ENCODE assay signal across 8 cellular contexts in the genomic region with DNA sequence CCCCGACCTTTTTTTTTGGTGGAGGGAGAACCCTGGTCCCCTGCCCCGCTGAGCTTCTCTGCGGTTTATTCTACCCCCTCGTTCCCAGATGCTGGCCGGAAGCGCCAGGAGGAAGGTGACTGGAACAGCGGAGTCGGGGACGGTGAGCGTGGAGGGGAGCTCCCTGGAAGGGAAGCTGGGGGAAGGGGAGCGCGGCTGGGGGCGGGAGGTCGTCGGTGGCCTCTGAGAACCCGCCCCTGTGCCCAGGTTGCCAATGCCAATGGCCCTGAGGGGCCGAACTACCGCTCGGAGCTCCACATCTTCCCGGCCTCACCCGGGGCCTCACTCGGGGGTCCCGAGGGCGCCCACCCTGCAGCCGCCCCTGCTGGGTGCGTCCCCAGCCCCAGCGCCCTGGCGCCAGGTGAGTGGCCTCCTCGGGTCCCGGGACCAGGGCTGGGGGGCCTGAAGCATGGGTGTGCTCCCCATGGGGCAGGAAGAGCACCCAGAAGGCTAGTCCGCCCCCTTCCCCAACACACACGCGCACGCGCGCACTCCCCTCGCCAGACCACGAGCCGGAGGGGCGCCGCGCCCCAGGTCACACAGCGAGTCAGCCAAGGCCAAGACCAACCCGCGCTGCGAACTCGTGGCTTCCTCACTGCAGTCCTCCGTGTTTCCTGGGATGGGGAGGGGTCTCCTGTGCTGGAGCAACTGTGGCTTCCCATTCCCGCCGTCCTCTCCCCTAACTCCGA. TPM values are rescaled to one million over a fixed set of nuclear protein-coding genes. Genes with fewer than 3 reads are reported as not detected.
DNase-seq lines count a peak whose midpoint lies in the region; ATAC-seq, FAIRE-seq and TF ChIP-seq lines count a peak whose summit lies in the region.

No MANE protein-coding gene starts in this region.

- H2AK5ac ChIP-seq in H1 (ENCODE audit: low read depth, low read length) = no peak overlapping the region

- H3K4me1 ChIP-seq in HUES64 (ENCODE audit: insufficient read depth, low read length) (peaks cover 28% of the 10 kb centered on the region), H1 (replicated peaks in 1 of 4; ENCODE audit: control insufficient read depth in 3 of 4, insufficient read depth in 4 of 4, low read length in 3 of 4) (peaks cover 5 to 23% (median 14%) of the 10 kb centered on the region in 4 experiments)

- peaks cover 0 to 9% of the 10 kb centered on the region in 2 experiments; a peak in 2 of 4 replicates for H3K79me2 ChIP-seq in H1 (ENCODE audit: control insufficient read depth in 1 of 2, insufficient read depth in 2 of 2, low read length in 2 of 2)

- H2BK12ac ChIP-seq in H1 (ENCODE audit: low read depth, low read length) = peak overlapping the region; percentile 70

- peak overlapping the region; percentile 59 for H4K91ac ChIP-seq in H1 (replicated peaks; ENCODE audit: insufficient read length, low read length)

- H2BK5ac ChIP-seq in H1 (ENCODE audit: low read depth, low read length) = peak overlapping the region; percentile 92

- TF ChIP-seq CTCF in CD14-positive monocyte (IDR thresholded peaks at IDR 0.05) = no peak
- TF ChIP-seq CTCF in H1 (IDR thresholded peaks at IDR 0.05; ENCODE audit: control extremely low read depth in 1 of 3, insufficient read depth in 1 of 3, low read depth in 1 of 3, low read length in 3 of 3) = no peak

- H3K4me3 Mint-ChIP-seq in CD14-positive monocyte = peak overlapping the region; percentile 84 to 92
- peak overlapping the region; percentile 51 for H3K4me3 Mint-ChIP-seq in natural killer cell treated with Interleukin-12 subunit alpha and Interleukin-12 subunit beta and Interleukin-15 and Interleukin-18, amount 100 ng/mL, for 72 hours

- peak overlapping the region; percentile 91 for H3K9ac ChIP-seq in HUES64 (ENCODE audit: low read depth, low read length)
- H3K9ac ChIP-seq in H1 (replicated peaks in 1 of 4; ENCODE audit: extremely low read depth in 1 of 4, low read depth in 3 of 4, low read length in 3 of 4) = peak overlapping the region; percentile 55 to 88 (median 86)

- H3K4me2 ChIP-seq in H1 (ENCODE audit: insufficient read depth in 1 of 2, low read depth in 2 of 2, low read length in 2 of 2) = peak overlapping the region; percentile 73 to 94

- H3K4me1 Mint-ChIP-seq in CD14-positive monocyte = peaks cover 44% of the 10 kb centered on the region
- no peaks in the 10 kb centered on the region for H3K4me1 Mint-ChIP-seq in natural killer cell treated with Interleukin-12 subunit alpha and Interleukin-12 subunit beta and Interleukin-15 and Interleukin-18, amount 100 ng/mL, for 72 hours (ENCODE audit: low read depth in 2 of 2)

- peaks cover 0 to 6% of the 10 kb centered on the region in 2 donors for H3K36me3 Mint-ChIP-seq in CD14-positive monocyte
- no peaks in the 10 kb centered on the region for H3K36me3 Mint-ChIP-seq in natural killer cell treated with Interleukin-12 subunit alpha and Interleukin-12 subunit beta and Interleukin-15 and Interleukin-18, amount 100 ng/mL, for 72 hours

- peak overlapping the region; percentile 87 for H4K8ac ChIP-seq in H1 (ENCODE audit: extremely low read depth, insufficient read depth, low read length)

- TF ChIP-seq EP300 in H1 (IDR thresholded peaks at IDR 0.05; ENCODE audit: borderline replicate concordance in 1 of 2, low read depth in 2 of 2, low read length in 2 of 2) = peak in 1 of 2 experiments; percentile 74; a peak in 1 of 3 replicates

- peak overlapping the region; percentile 68 for H2AFZ ChIP-seq in H1 (ENCODE audit: low read length)

- peaks cover 0 to 3% (median 0%) of the 10 kb centered on the region in 7 donors for H3K9me3 Mint-ChIP-seq in CD14-positive monocyte
- H3K9me3 Mint-ChIP-seq in natural killer cell treated with Interleukin-12 subunit alpha and Interleukin-12 subunit beta and Interleukin-15 and Interleukin-18, amount 100 ng/mL, for 72 hours = no peaks in the 10 kb centered on the region

- WGBS in HUES64 = under 1% methylated on average over 48 of the region's 51 CpGs
- 3% methylated on average over 34 of the region's 51 CpGs; no CpG with 5 or more reads in 1 of the 2 experiments for WGBS in H1 (ENCODE audit: extremely low coverage in 1 of 2, insufficient coverage in 1 of 2, insufficient read length in 1 of 2, insufficient replicate concordance in 2 of 2, low coverage in 1 of 2, low lambda C conversion rate in 2 of 2, missing lambda C conversion rate in 1 of 2), 2 experiments

- no peaks in the 10 kb centered on the region for H4K20me1 ChIP-seq in H1 (replicated peaks in 1 of 2; ENCODE audit: control insufficient read depth in 1 of 2, insufficient read depth in 2 of 2, low read length in 2 of 2)

- peak overlapping the region; percentile 77 for H4K5ac ChIP-seq in H1 (ENCODE audit: insufficient read length, low read depth, low read length)

- H3K9me3 ChIP-seq in HUES64 (ENCODE audit: insufficient read depth, low read depth, low read length) (no peaks in the 10 kb centered on the region), H1 (ENCODE audit: insufficient read depth in 2 of 2, low read depth in 1 of 2, low read length in 1 of 2) (no peaks in the 10 kb centered on the region)

- H3K23ac ChIP-seq in H1 (ENCODE audit: insufficient read length) = no peak overlapping the region

- no peak for TF ChIP-seq RAD21 in H1 (IDR thresholded peaks at IDR 0.05 in 1 of 2, conservative IDR thresholded peaks at IDR 0.05 in 1 of 2; ENCODE audit: low read depth in 2 of 2, low read length in 2 of 2)

- H3K4me3 ChIP-seq in HUES64 (ENCODE audit: low read length) (peak overlapping the region; percentile 91), H1 (ENCODE audit: extremely low read depth in 1 of 4, insufficient read depth in 2 of 4, low read depth in 3 of 4, low read length in 4 of 4) (peak overlapping the region; percentile 88 to 96 (median 93))

- peak overlapping the region; percentile 3 for H2BK120ac ChIP-seq in H1 (replicated peaks; ENCODE audit: low read depth, low read length)

- ATAC-seq in natural killer cell treated with Interleukin-12 subunit alpha and Interleukin-12 subunit beta and Interleukin-15 and Interleukin-18, amount 100 ng/mL, for 72 hours = peak; percentile 37 to 41
- no peak for ATAC-seq in GM21717 (IDR thresholded peaks at IDR 0.05; ENCODE audit: unreplicated experiment)
- ATAC-seq in GM18861 (IDR thresholded peaks at IDR 0.05; ENCODE audit: unreplicated experiment) = no peak

- H2BK15ac ChIP-seq in H1 (ENCODE audit: low read length) = peak overlapping the region; percentile 36; the same call in 1 of the 2 replicates

- H3K27me3 ChIP-seq in HUES64 (ENCODE audit: insufficient read depth, low read length) (peaks cover 13% of the 10 kb centered on the region; the same call in 1 of the 2 replicates), H1 (replicated peaks in 1 of 4; ENCODE audit: control insufficient read depth in 3 of 4, extremely low read depth in 1 of 4, insufficient read depth in 3 of 4, low read length in 3 of 4) (no peaks in the 10 kb centered on the region)

- H3K56ac ChIP-seq in H1 (replicated peaks; ENCODE audit: insufficient read length, low read depth, low read length) = peak overlapping the region; percentile 62

- POLR2A ChIA-PET in H1 (lab: Charles Lee; ENCODE audit: partially characterized antibody) = interaction anchor here (0.6 to 4.7 kb wide), 24 partner anchors 10 to 222 kb away, joined by 3 to 70 read pairs (median 4); a partner anchor contains a TSS

- peaks cover 14 to 22% (median 18%) of the 10 kb centered on the region in 3 donors for H3K27me3 Mint-ChIP-seq in CD14-positive monocyte (ENCODE audit: low read depth in 3 of 3)
- H3K27me3 Mint-ChIP-seq in natural killer cell treated with Interleukin-12 subunit alpha and Interleukin-12 subunit beta and Interleukin-15 and Interleukin-18, amount 100 ng/mL, for 72 hours = peaks cover 13 to 15% of the 10 kb centered on the region in 2 donors

- H2BK20ac ChIP-seq in H1 (ENCODE audit: low read length) = no peak overlapping the region

- H3K27ac ChIP-seq in HUES64 (ENCODE audit: low read depth, low read length) = peak overlapping the region; percentile 94
- H3K27ac ChIP-seq in H1 (ENCODE audit: low read depth, low read length) = peak overlapping the region; percentile 90

- CTCF ChIA-PET in H1 (lab: Charles Lee; ENCODE audit: partially characterized antibody) = interaction anchor here (0.8 to 2.5 kb wide), 9 partner anchors 11 to 222 kb away, joined by 3 to 18 read pairs (median 5); a partner anchor contains a TSS

- TF ChIP-seq POLR2A in H1 (IDR thresholded peaks at IDR 0.05; ENCODE audit: control extremely low read depth in 1 of 2, low read depth in 2 of 2, low read length in 2 of 2) = peak in 1 of 2 experiments; percentile 64; a peak in 1 of 3 replicates
- TF ChIP-seq POLR2A in H54 (IDR thresholded peaks at IDR 0.05; ENCODE audit: low read depth, low read length) = no peak

- no peak overlapping the region for H3K27ac Mint-ChIP-seq in CD14-positive monocyte
- H3K27ac Mint-ChIP-seq in natural killer cell treated with Interleukin-12 subunit alpha and Interleukin-12 subunit beta and Interleukin-15 and Interleukin-18, amount 100 ng/mL, for 72 hours = no peak overlapping the region

- no peaks in the 10 kb centered on the region for H3K79me1 ChIP-seq in H1 (ENCODE audit: low read depth, low read length)

- H3K36me3 ChIP-seq in HUES64 (ENCODE audit: insufficient read depth, low read length) (peaks cover 6% of the 10 kb centered on the region; the same call in 1 of the 2 replicates), H1 (ENCODE audit: control insufficient read depth in 2 of 4, insufficient read depth in 4 of 4, low read length in 3 of 4) (peaks cover 0 to 16% (median 0%) of the 10 kb centered on the region in 4 experiments; a peak in 2 of 8 replicates)

- intact Hi-C loops in CD14-positive monocyte (cut with micrococcal nuclease) = no loop called here

- no peak for FAIRE-seq in H1 (lab: Jason Lieb, UNC)
- FAIRE-seq in H54 (lab: Jason Lieb, UNC) = no peak

- DNase-seq in CD14-positive monocyte (ENCODE audit: low spot score) (no peak), H1 (ENCODE audit: low read depth in 1 of 2, low spot score in 2 of 2) (peak in 1 of 2 experiments; percentile 79), H54 (ENCODE audit: insufficient read length, low spot score) (no peak), NCI-H1694 (lab: John Stamatoyannopoulos, UW) (no peak)
- DNase-seq in natural killer cell treated with Interleukin-12 subunit alpha and Interleukin-12 subunit beta and Interleukin-15 and Interleukin-18, amount 100 ng/mL, for 72 hours (ENCODE audit: low spot score) = no peak

- peak overlapping the region; percentile 67 for H3K14ac ChIP-seq in H1 (ENCODE audit: insufficient read length)

- peak overlapping the region; percentile 62 for H3K4ac ChIP-seq in H1 (replicated peaks; ENCODE audit: insufficient read length, low read depth, low read length)

- peaks cover 9% of the 10 kb centered on the region for H3K23me2 ChIP-seq in H1 (ENCODE audit: low read depth, low read length)

- peak overlapping the region; percentile 93 for H3K18ac ChIP-seq in H1 (ENCODE audit: extremely low read depth, low read length)

RNA-seq across cellular contexts. Expression of a gene that starts 10.6 kb away (rescaled TPM):
- polyA plus RNA-seq in CD14-positive monocyte = not detected
- polyA plus RNA-seq in HUES64 (2013, experiment 1 of 2) = 11.3 TPM
- 11.5 TPM for polyA plus RNA-seq in HUES64 (2013, experiment 2 of 2)
- 19.1 and 19.4 TPM in 2 replicates for total RNA-seq in H1 (2021; fragmentation: NEBNext Ultra II Directional; extraction: Animal tissue kit (Norgen Biotek cat#: 25700))
- polyA plus RNA-seq in H1 (2011; rRNA removed) = 9.6 and 12.4 TPM in 2 replicates
- polyA plus RNA-seq in H1 (2011; cell fraction: cytosol; rRNA removed) = 10.0 TPM
- polyA plus RNA-seq in H1 (2011; cell fraction: nucleus; rRNA removed) = 15.5 TPM
- 26.8 to 40.0 TPM (median 29.3 TPM) in 4 replicates for polyA plus RNA-seq in H1 (2012, experiment 1 of 2)
- 13.4 TPM for polyA plus RNA-seq in H1 (2012, experiment 2 of 2)
- polyA plus RNA-seq in H1 (2013, experiment 1 of 2) = 17.4 TPM
- 12.8 TPM for polyA plus RNA-seq in H1 (2013, experiment 2 of 2)
- 7.4 and 9.0 TPM in 2 replicates for polyA minus RNA-seq in H1 (2011; rRNA and poly(A)+ RNA removed)
- 21.7 TPM for polyA minus RNA-seq in H1 (2011; cell fraction: cytosol; rRNA and poly(A)+ RNA removed)
- polyA minus RNA-seq in H1 (2011; cell fraction: nucleus; rRNA and poly(A)+ RNA removed) = 28.7 TPM
- not detected for total RNA-seq in natural killer cell treated with Interleukin-12 subunit alpha and Interleukin-12 subunit beta and Interleukin-15 and Interleukin-18, amount 100 ng/mL, for 72 hours

RNA-seq across cellular contexts. Expression of a gene that starts 29.2 kb away (rescaled TPM):
- polyA plus RNA-seq in CD14-positive monocyte (10 to 100 TPM; 37.9 to 47.4 TPM), H1 (2011; rRNA removed) (20.8 TPM in 2 replicates)
- polyA plus RNA-seq in HUES64 (2013, experiment 1 of 2) = 36.5 TPM
- 35.6 TPM for polyA plus RNA-seq in HUES64 (2013, experiment 2 of 2)
- 33.9 and 34.0 TPM in 2 replicates for total RNA-seq in H1 (2021; fragmentation: NEBNext Ultra II Directional; extraction: Animal tissue kit (Norgen Biotek cat#: 25700))
- 23.6 TPM for polyA plus RNA-seq in H1 (2011; cell fraction: cytosol; rRNA removed)
- polyA plus RNA-seq in H1 (2011; cell fraction: nucleus; rRNA removed) = 18.2 TPM
- polyA plus RNA-seq in H1 (2012, experiment 1 of 2) = 25.7 to 30.8 TPM (median 28.0 TPM) in 4 replicates
- 12.1 TPM for polyA plus RNA-seq in H1 (2012, experiment 2 of 2)
- polyA plus RNA-seq in H1 (2013, experiment 1 of 2) = 28.6 TPM
- polyA plus RNA-seq in H1 (2013, experiment 2 of 2) = 28.3 TPM
- 22.6 and 31.1 TPM in 2 replicates for polyA minus RNA-seq in H1 (2011; rRNA and poly(A)+ RNA removed)
- polyA minus RNA-seq in H1 (2011; cell fraction: cytosol; rRNA and poly(A)+ RNA removed) = 20.6 TPM
- polyA minus RNA-seq in H1 (2011; cell fraction: nucleus; rRNA and poly(A)+ RNA removed) = 33.2 TPM
- total RNA-seq in natural killer cell treated with Interleukin-12 subunit alpha and Interleukin-12 subunit beta and Interleukin-15 and Interleukin-18, amount 100 ng/mL, for 72 hours = 10 to 100 TPM; 72.5 to 80.0 TPM

RNA-seq across cellular contexts. Expression of a gene that starts 31.2 kb away (rescaled TPM):
- polyA plus RNA-seq in CD14-positive monocyte (not detected), H1 (2011; rRNA removed) (2.2 and 2.3 TPM in 2 replicates)
- 1.1 TPM for polyA plus RNA-seq in HUES64 (2013, experiment 1 of 2)
- polyA plus RNA-seq in HUES64 (2013, experiment 2 of 2) = 2.7 TPM
- 1.9 and 2.3 TPM in 2 replicates for total RNA-seq in H1 (2021; fragmentation: NEBNext Ultra II Directional; extraction: Animal tissue kit (Norgen Biotek cat#: 25700))
- 1.7 TPM for polyA plus RNA-seq in H1 (2011; cell fraction: cytosol; rRNA removed)
- polyA plus RNA-seq in H1 (2011; cell fraction: nucleus; rRNA removed) = 3.0 TPM
- 0.95 to 1.6 TPM (median 1.3 TPM) in 4 replicates for polyA plus RNA-seq in H1 (2012, experiment 1 of 2)
- 1.3 TPM for polyA plus RNA-seq in H1 (2012, experiment 2 of 2)
- polyA plus RNA-seq in H1 (2013, experiment 1 of 2) = 1.9 TPM
- 1.7 TPM for polyA plus RNA-seq in H1 (2013, experiment 2 of 2)
- polyA minus RNA-seq in H1 (2011; rRNA and poly(A)+ RNA removed) = 1.8 and 5.5 TPM in 2 replicates
- polyA minus RNA-seq in H1 (2011; cell fraction: cytosol; rRNA and poly(A)+ RNA removed) = 1.2 TPM
- 3.1 TPM for polyA minus RNA-seq in H1 (2011; cell fraction: nucleus; rRNA and poly(A)+ RNA removed)
- 1 to 10 TPM; 1.0 to 9.3 TPM for total RNA-seq in natural killer cell treated with Interleukin-12 subunit alpha and Interleukin-12 subunit beta and Interleukin-15 and Interleukin-18, amount 100 ng/mL, for 72 hours

Comparison
In these comparisons a context has a peak if more than half of its experiments do, and no peak if none do; other contexts are left out.
1. ATAC-seq: peak in natural killer cell treated with Interleukin-12 subunit alpha and Interleukin-12 subunit beta and Interleukin-15 and Interleukin-18, amount 100 ng/mL, for 72 hours (2 of 2); none in GM21717 (single experiment) and GM18861 (single experiment).
2. RNA of a gene that starts 10.6 kb away (total RNA-seq): 19.1 to 19.4 TPM in H1; not detected in natural killer cell treated with Interleukin-12 subunit alpha and Interleukin-12 subunit beta and Interleukin-15 and Interleukin-18, amount 100 ng/mL, for 72 hours; every median in the first group is over 10 times any median in the second.